Comparison of ENCODE assay signal across 32 cellular contexts in genomic region chr11:1119282-1120146, GRCh38. TPM values are rescaled to one million over a fixed set of nuclear protein-coding genes. Genes with fewer than 3 reads are reported as not detected.
DNase-seq lines count a peak whose midpoint lies in the region; ATAC-seq, FAIRE-seq and TF ChIP-seq lines count a peak whose summit lies in the region.
"Had no signal": no experiment of that assay in that cellular context is flagged by ENCODE, and none has a peak within 500 bp of the region (broad histone marks: within the 10 kb centered on the region; RNA-seq: fewer than 3 reads in every experiment).

No MANE protein-coding gene starts in this region.

- no peak for ATAC-seq in HG02678 (IDR thresholded peaks at IDR 0.05; ENCODE audit: unreplicated experiment)
- ATAC-seq: activated CD8-positive, alpha-beta T cell treated with anti-CD3 and anti-CD28 coated beads for 36 hours; activated T-cell treated with anti-CD3 and anti-CD28 coated beads, Interleukin-2, amount 50 U/mL, for 4 hours; stimulated activated naive CD8-positive, alpha-beta T cell treated with anti-CD3 and anti-CD28 coated beads, Interleukin-15, Interleukin-2, amounts not matched to agents 100 U/mL and 50 U/mL, for 24 hours had no signal

- H3K4me3 ChIP-seq in H7 (ENCODE audit: insufficient read depth, low read depth, low read length) (no peak overlapping the region), suprapubic skin (no peak overlapping the region)
- H3K4me3 ChIP-seq: BLaER1 treated with 17β-estradiol and CSF1 and Interleukin-3, amounts not matched to agents 10 nM and 100 nM; HAP-1; lower lobe of right lung; SJCRH30 had no signal

- TF ChIP-seq POLR2A in suprapubic skin (IDR thresholded peaks at IDR 0.05) = no peak

- H3K27me3 ChIP-seq in H7 (ENCODE audit: control insufficient read depth, insufficient read depth, low read length) (no peaks in the 10 kb centered on the region), suprapubic skin (peaks cover 46% of the 10 kb centered on the region)
- H3K27me3 ChIP-seq: SJCRH30 had no signal

- no peaks in the 10 kb centered on the region for H3K9me3 ChIP-seq in suprapubic skin
- H3K9me3 ChIP-seq: BLaER1 treated with 17β-estradiol and CSF1 and Interleukin-3, amounts not matched to agents 10 nM and 100 nM; Caco-2; HAP-1; lower lobe of right lung; SJCRH30 had no signal

- no peak for TF ChIP-seq EP300 in suprapubic skin (IDR thresholded peaks at IDR 0.05)

- DNase-seq in activated gamma-delta T cell treated with Interleukin-2 at 50 U/mL for 16 hours = peak; percentile 2
- no peak for DNase-seq in activated gamma-delta T cell (lab: John Stamatoyannopoulos, UW)
- DNase-seq in H7 = peak; percentile 68
- DNase-seq in islet precursor cell = peak; percentile 42
- DNase-seq in suprapubic skin (ENCODE audit: low spot score in 2 of 2) = peak; percentile 52 to 65
- DNase-seq in GM19239 (ENCODE audit: insufficient read length, low spot score) = no peak
- DNase-seq: activated CD8-positive, alpha-beta T cell treated with anti-CD3 and anti-CD28 coated beads for 36 hours; activated naive CD4-positive, alpha-beta T cell treated with anti-CD3 and anti-CD28 coated beads, Interleukin-2, amount 50 U/mL, for 16 hours; activated T-cell treated with anti-CD3 and anti-CD28 coated beads, Interleukin-2, amount 50 U/mL, for 4 hours; amygdala; DMS79 treated with DMSO at 0.1 percent for 48 hours; GF-D8; KBM-7; lower lobe of right lung; NCI-H1105; NCI-H187 treated with DMSO at 0.1 percent for 48 hours; NCI-H526; NK-92 treated with Interleukin-12 subunit alpha and Interleukin-12 subunit beta, amount 100 ng/mL, for 24 hours; SJCRH30; stimulated activated naive CD8-positive, alpha-beta T cell treated with anti-CD3 and anti-CD28 coated beads, Interleukin-15, Interleukin-2, amounts not matched to agents 100 U/mL and 50 U/mL, for 24 hours had no signal

- WGBS in suprapubic skin = 74% methylated on average over 11 of the region's 26 CpGs

- no peaks in the 10 kb centered on the region for H3K36me3 ChIP-seq in H7 (replicated peaks; ENCODE audit: control insufficient read depth, insufficient read depth, low read length)
- H3K36me3 ChIP-seq in suprapubic skin = no peaks in the 10 kb centered on the region
- H3K36me3 ChIP-seq: BLaER1 treated with 17β-estradiol and CSF1 and Interleukin-3, amounts not matched to agents 10 nM and 100 nM; HAP-1; lower lobe of right lung; SJCRH30 had no signal

- H3K27ac ChIP-seq in suprapubic skin = no peak overlapping the region
- H3K27ac ChIP-seq: BLaER1 treated with 17β-estradiol and CSF1 and Interleukin-3, amounts not matched to agents 10 nM and 100 nM; lower lobe of right lung; parathyroid adenoma; SJCRH30 had no signal

- FAIRE-seq in GM19239 (lab: Jason Lieb, UNC) = no peak
- FAIRE-seq: HTR-8/SVneo, islet of Langerhans had no signal

- no peak for TF ChIP-seq CTCF in suprapubic skin (IDR thresholded peaks at IDR 0.05)

- no peaks in the 10 kb centered on the region for H3K4me1 ChIP-seq in suprapubic skin
- H3K4me1 ChIP-seq: BLaER1 treated with 17β-estradiol and CSF1 and Interleukin-3, amounts not matched to agents 10 nM and 100 nM; Caco-2; HAP-1; lower lobe of right lung; parathyroid adenoma; SJCRH30 had no signal

RNA-seq across cellular contexts. Expression of gene MUC5AC, which starts 38.2 kb away (rescaled TPM):
- total RNA-seq in H7 (2014; rRNA removed; shearing (Covaris generic)) = not detected in 2 replicates
- total RNA-seq in suprapubic skin = not detected
- total RNA-seq: activated CD8-positive, alpha-beta T cell treated with anti-CD3 and anti-CD28 coated beads for 36 hours; glomerular endothelial cell; MCF 10A; natural killer cell treated with Interleukin-12 subunit alpha and Interleukin-12 subunit beta and Interleukin-15 and Interleukin-18, amount 100 ng/mL, for 72 hours; SJCRH30; T-helper 1 cell treated with Interleukin-12 subunit alpha and Interleukin-12 subunit beta and Interleukin-4 antibody, amounts not matched to agents 30 ng/mL and 1 ng/mL, for 36 hours had no signal

RNA-seq across cellular contexts. Expression of gene MUC2, which starts 44.8 kb away (rescaled TPM):
- total RNA-seq in H7 (2014; rRNA removed; shearing (Covaris generic)) = not detected in 2 replicates
- total RNA-seq in suprapubic skin = under 1 TPM; 0.05 to 0.17 (median 0.12) TPM
- total RNA-seq: activated CD8-positive, alpha-beta T cell treated with anti-CD3 and anti-CD28 coated beads for 36 hours; glomerular endothelial cell; lower lobe of right lung; mononuclear cell; natural killer cell treated with Interleukin-12 subunit alpha and Interleukin-12 subunit beta and Interleukin-15 and Interleukin-18, amount 100 ng/mL, for 72 hours; T-helper 1 cell treated with Interleukin-12 subunit alpha and Interleukin-12 subunit beta and Interleukin-4 antibody, amounts not matched to agents 30 ng/mL and 1 ng/mL, for 36 hours had no signal

Comparison
In these comparisons a context has a peak if more than half of its experiments do, and no peak if none do; other contexts are left out.
1. DNase-seq: peak in activated gamma-delta T cell treated with Interleukin-2 at 50 U/mL for 16 hours (single experiment), H7 (single experiment), islet precursor cell (single experiment) and suprapubic skin (2 of 2); none in activated gamma-delta T cell (single experiment) and GM19239 (single experiment).